ENCODE assay signal across 1 cellular context in the genomic region with DNA sequence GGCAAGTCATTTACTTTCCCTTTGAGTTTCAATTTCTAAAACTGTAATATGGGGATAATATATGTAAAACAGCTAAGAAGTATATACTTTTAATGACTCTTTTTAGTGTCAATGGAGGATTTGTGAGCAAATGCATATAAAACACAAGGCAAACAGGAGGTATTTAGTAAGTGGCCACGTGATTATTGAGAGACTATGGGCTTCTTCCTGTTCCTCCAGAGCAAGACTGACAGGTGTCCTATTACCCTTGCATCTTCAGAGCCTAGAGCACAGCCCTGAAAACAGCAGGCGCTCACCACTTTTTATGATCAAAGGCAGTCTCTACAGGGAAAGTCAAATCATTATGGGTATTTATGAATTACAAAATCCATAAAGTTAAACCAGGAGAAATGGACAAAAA.
TF ChIP-seq lines count a peak whose summit lies in the region.

No MANE protein-coding gene starts in this region.

TF ChIP-seq in HepG2, 621 proteins besides CTCF, POLR2A, EP300 and RAD21 (continued from another document):
- TF ChIP-seq, protein P1, sequence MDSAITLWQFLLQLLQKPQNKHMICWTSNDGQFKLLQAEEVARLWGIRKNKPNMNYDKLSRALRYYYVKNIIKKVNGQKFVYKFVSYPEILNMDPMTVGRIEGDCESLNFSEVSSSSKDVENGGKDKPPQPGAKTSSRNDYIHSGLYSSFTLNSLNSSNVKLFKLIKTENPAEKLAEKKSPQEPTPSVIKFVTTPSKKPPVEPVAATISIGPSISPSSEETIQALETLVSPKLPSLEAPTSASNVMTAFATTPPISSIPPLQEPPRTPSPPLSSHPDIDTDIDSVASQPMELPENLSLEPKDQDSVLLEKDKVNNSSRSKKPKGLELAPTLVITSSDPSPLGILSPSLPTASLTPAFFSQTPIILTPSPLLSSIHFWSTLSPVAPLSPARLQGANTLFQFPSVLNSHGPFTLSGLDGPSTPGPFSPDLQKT (CRISPR knock-in tag; IDR thresholded peaks at IDR 0.05; ENCODE audit: borderline replicate concordance): no peak
- TF ChIP-seq ZNF264 (CRISPR knock-in tag; IDR thresholded peaks at IDR 0.05) (no peak), KDM2A (CRISPR knock-in tag; IDR thresholded peaks at IDR 0.05; ENCODE audit: borderline replicate concordance, low read depth) (no peak), PPARG (CRISPR knock-in tag; conservative IDR thresholded peaks at IDR 0.05) (no peak), ZNF350 (CRISPR knock-in tag; IDR thresholded peaks at IDR 0.05; ENCODE audit: borderline replicate concordance, low read depth) (no peak), HDAC2 (CRISPR knock-in tag; IDR thresholded peaks at IDR 0.05) (no peak)
- TF ChIP-seq, protein P2, sequence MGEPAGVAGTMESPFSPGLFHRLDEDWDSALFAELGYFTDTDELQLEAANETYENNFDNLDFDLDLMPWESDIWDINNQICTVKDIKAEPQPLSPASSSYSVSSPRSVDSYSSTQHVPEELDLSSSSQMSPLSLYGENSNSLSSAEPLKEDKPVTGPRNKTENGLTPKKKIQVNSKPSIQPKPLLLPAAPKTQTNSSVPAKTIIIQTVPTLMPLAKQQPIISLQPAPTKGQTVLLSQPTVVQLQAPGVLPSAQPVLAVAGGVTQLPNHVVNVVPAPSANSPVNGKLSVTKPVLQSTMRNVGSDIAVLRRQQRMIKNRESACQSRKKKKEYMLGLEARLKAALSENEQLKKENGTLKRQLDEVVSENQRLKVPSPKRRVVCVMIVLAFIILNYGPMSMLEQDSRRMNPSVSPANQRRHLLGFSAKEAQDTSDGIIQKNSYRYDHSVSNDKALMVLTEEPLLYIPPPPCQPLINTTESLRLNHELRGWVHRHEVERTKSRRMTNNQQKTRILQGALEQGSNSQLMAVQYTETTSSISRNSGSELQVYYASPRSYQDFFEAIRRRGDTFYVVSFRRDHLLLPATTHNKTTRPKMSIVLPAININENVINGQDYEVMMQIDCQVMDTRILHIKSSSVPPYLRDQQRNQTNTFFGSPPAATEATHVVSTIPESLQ (CRISPR knock-in tag; conservative IDR thresholded peaks at IDR 0.05): no peak
- TF ChIP-seq, protein P3, sequence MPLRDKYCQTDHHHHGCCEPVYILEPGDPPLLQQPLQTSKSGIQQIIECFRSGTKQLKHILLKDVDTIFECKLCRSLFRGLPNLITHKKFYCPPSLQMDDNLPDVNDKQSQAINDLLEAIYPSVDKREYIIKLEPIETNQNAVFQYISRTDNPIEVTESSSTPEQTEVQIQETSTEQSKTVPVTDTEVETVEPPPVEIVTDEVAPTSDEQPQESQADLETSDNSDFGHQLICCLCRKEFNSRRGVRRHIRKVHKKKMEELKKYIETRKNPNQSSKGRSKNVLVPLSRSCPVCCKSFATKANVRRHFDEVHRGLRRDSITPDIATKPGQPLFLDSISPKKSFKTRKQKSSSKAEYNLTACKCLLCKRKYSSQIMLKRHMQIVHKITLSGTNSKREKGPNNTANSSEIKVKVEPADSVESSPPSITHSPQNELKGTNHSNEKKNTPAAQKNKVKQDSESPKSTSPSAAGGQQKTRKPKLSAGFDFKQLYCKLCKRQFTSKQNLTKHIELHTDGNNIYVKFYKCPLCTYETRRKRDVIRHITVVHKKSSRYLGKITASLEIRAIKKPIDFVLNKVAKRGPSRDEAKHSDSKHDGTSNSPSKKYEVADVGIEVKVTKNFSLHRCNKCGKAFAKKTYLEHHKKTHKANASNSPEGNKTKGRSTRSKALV (CRISPR knock-in tag; IDR thresholded peaks at IDR 0.05): no peak
- TF ChIP-seq, protein P4, sequence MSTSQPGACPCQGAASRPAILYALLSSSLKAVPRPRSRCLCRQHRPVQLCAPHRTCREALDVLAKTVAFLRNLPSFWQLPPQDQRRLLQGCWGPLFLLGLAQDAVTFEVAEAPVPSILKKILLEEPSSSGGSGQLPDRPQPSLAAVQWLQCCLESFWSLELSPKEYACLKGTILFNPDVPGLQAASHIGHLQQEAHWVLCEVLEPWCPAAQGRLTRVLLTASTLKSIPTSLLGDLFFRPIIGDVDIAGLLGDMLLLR (CRISPR knock-in tag; IDR thresholded peaks at IDR 0.05): no peak
